Comparison of ENCODE assay signal across 39 cellular contexts in the genomic region with DNA sequence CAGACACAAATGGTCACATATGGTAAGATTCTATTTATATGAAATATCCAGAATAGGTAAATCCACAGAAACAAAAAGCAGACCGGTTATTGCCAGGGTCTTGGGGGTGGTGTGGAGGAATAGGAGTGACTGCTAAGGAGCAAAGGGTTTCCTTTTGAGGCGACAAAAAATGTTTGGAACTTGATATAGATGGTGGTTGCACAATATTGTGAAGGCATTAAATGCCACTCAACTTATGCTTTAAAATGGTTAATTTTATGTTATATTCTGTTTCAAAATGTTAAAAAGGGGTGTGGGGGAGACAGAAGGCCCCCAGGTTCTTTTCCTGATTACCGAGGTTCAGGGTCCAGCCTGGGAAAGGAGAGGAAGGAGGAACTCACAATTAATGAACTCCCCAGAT.
"Had no signal": no experiment of that assay in that cellular context is flagged by ENCODE, and none has a peak within 500 bp of the region (broad histone marks: within the 10 kb centered on the region; RNA-seq: fewer than 3 reads in every experiment).

No MANE protein-coding gene starts in this region.

- H3K27me3 ChIP-seq: adrenal gland, ascending aorta, breast epithelium had no signal

- H3K27me3 Mint-ChIP-seq: activated naive CD4-positive, alpha-beta T cell treated with anti-CD3 and anti-CD28 coated beads, Interleukin-2, amount 50 U/mL, for 24 hours; activated naive CD8-positive, alpha-beta T cell; activated T-cell treated with anti-CD3 and anti-CD28 coated beads, Interleukin-2, amount 50 U/mL, for 24 hours had no signal

- H3K4me1 ChIP-seq: ascending aorta had no signal

- DNase-seq: activated effector memory CD4-positive, alpha-beta T cell treated with anti-CD3 and anti-CD28 coated beads, Interleukin-2, amount 50 U/mL, for 16 hours; activated effector memory CD4-positive, alpha-beta T cell treated with Interleukin-2 at 50 U/mL for 16 hours; activated gamma-delta T cell; activated gamma-delta T cell treated with Interleukin-2 at 50 U/mL for 16 hours; activated naive CD4-positive, alpha-beta T cell; activated naive CD4-positive, alpha-beta T cell treated with anti-CD3 and anti-CD28 coated beads for 36 hours; activated naive CD4-positive, alpha-beta T cell treated with anti-CD3 and anti-CD28 coated beads, Interleukin-2, amount 10 ng/mL, durations not matched to agents 7 days and 5 days; activated naive CD4-positive, alpha-beta T cell treated with anti-CD3 and anti-CD28 coated beads, Interleukin-2, amount 50 U/mL, for 16 hours; activated naive CD4-positive, alpha-beta T cell treated with Interleukin-2 at 50 U/mL for 16 hours; activated naive CD8-positive, alpha-beta T cell treated with anti-CD3 and anti-CD28 coated beads for 36 hours; activated naive CD8-positive, alpha-beta T cell treated with anti-CD3 and anti-CD28 coated beads, Interleukin-2, amount 10 ng/mL, durations not matched to agents 7 days and 5 days; activated naive CD8-positive, alpha-beta T cell treated with anti-CD3 and anti-CD28 coated beads, Interleukin-2, amount 50 U/mL, for 24 hours; activated T-cell treated with anti-CD3 and anti-CD28 coated beads, Interleukin-2, amount 50 U/mL, for 24 hours; activated T-cell treated with anti-CD3 and anti-CD28 coated beads, Interleukin-2, amount 50 U/mL, for 4 hours; activated T-cell treated with anti-CD3 and anti-CD28 coated beads, Interleukin-2, amount 50 U/mL, for 48 hours; activated T-cell treated with anti-CD3 and anti-CD28 coated beads, Interleukin-2, amount 50 U/mL, for 72 hours; adrenal gland; amniotic stem cell; amygdala; anterior cingulate cortex; aorta; brain microvascular endothelial cell; caudate nucleus; central memory CD4-positive, alpha-beta T cell; cerebellar nuclear complex had no signal

- H3K4me3 Mint-ChIP-seq: activated naive CD4-positive, alpha-beta T cell treated with anti-CD3 and anti-CD28 coated beads for 36 hours; activated naive CD4-positive, alpha-beta T cell treated with anti-CD3 and anti-CD28 coated beads, Interleukin-2, amount 10 ng/mL, durations not matched to agents 7 days and 5 days; activated naive CD4-positive, alpha-beta T cell treated with anti-CD3 and anti-CD28 coated beads, Interleukin-2, amount 50 U/mL, for 24 hours; activated naive CD8-positive, alpha-beta T cell; activated naive CD8-positive, alpha-beta T cell treated with anti-CD3 and anti-CD28 coated beads for 36 hours; activated naive CD8-positive, alpha-beta T cell treated with anti-CD3 and anti-CD28 coated beads, Interleukin-2, amount 10 ng/mL, durations not matched to agents 7 days and 5 days; activated naive CD8-positive, alpha-beta T cell treated with anti-CD3 and anti-CD28 coated beads, Interleukin-2, amount 50 U/mL, for 24 hours; activated T-cell treated with anti-CD3 and anti-CD28 coated beads, Interleukin-2, amount 50 U/mL, for 24 hours; activated T-cell treated with anti-CD3 and anti-CD28 coated beads, Interleukin-2, amount 50 U/mL, for 4 hours; activated T-cell treated with anti-CD3 and anti-CD28 coated beads, Interleukin-2, amount 50 U/mL, for 72 hours; activated T-helper 1 cell treated with anti-CD3 and anti-CD28 coated beads, Interleukin-12 subunit alpha, Interleukin-12 subunit beta, Interleukin-2, Interleukin-4 antibody, amounts not matched to agents 30 ng/mL and 10 ng/mL and 1 ng/mL, durations not matched to agents 14 hours and 24 hours and 36 hours; activated T-helper 17 cell treated with anti-CD3 and anti-CD28 coated beads, Interleukin-2, amount 50 U/mL, for 72 hours; brain; central memory CD8-positive, alpha-beta T cell had no signal

- H3K27ac ChIP-seq: adrenal gland, ascending aorta, brain microvascular endothelial cell, breast epithelium, cardiac muscle cell had no signal

- H3K4me3 ChIP-seq: adrenal gland, ascending aorta, breast epithelium, cardiac muscle cell had no signal

- H3K9me3 ChIP-seq: adrenal gland, ascending aorta, breast epithelium had no signal

- ATAC-seq: activated naive CD4-positive, alpha-beta T cell treated with anti-CD3 and anti-CD28 coated beads, Interleukin-2, amount 50 U/mL, for 72 hours; activated naive CD8-positive, alpha-beta T cell treated with anti-CD3 and anti-CD28 coated beads, Interleukin-2, amount 50 U/mL, for 24 hours; activated T-cell treated with anti-CD3 and anti-CD28 coated beads, Interleukin-2, amount 50 U/mL, for 4 hours; activated T-cell treated with anti-CD3 and anti-CD28 coated beads, Interleukin-2, amount 50 U/mL, for 72 hours; activated T-helper 17 cell treated with anti-CD3 and anti-CD28 coated beads, Interleukin-2, amount 50 U/mL, for 72 hours had no signal

- H3K9me3 Mint-ChIP-seq: activated naive CD4-positive, alpha-beta T cell treated with anti-CD3 and anti-CD28 coated beads for 36 hours; activated naive CD4-positive, alpha-beta T cell treated with anti-CD3 and anti-CD28 coated beads, Interleukin-2, amount 10 ng/mL, durations not matched to agents 7 days and 5 days; activated naive CD4-positive, alpha-beta T cell treated with anti-CD3 and anti-CD28 coated beads, Interleukin-2, amount 50 U/mL, for 24 hours; activated naive CD4-positive, alpha-beta T cell treated with anti-CD3 and anti-CD28 coated beads, Interleukin-2, amount 50 U/mL, for 72 hours; activated naive CD8-positive, alpha-beta T cell treated with anti-CD3 and anti-CD28 coated beads for 36 hours; activated naive CD8-positive, alpha-beta T cell treated with anti-CD3 and anti-CD28 coated beads, Interleukin-2, amount 10 ng/mL, durations not matched to agents 7 days and 5 days; activated naive CD8-positive, alpha-beta T cell treated with anti-CD3 and anti-CD28 coated beads, Interleukin-2, amount 50 U/mL, for 24 hours; activated T-cell treated with anti-CD3 and anti-CD28 coated beads, Interleukin-2, amount 50 U/mL, for 24 hours; activated T-cell treated with anti-CD3 and anti-CD28 coated beads, Interleukin-2, amount 50 U/mL, for 4 hours; activated T-cell treated with anti-CD3 and anti-CD28 coated beads, Interleukin-2, amount 50 U/mL, for 72 hours; activated T-helper 1 cell treated with anti-CD3 and anti-CD28 coated beads, Interleukin-12 subunit alpha, Interleukin-12 subunit beta, Interleukin-2, Interleukin-4 antibody, amounts not matched to agents 30 ng/mL and 10 ng/mL and 1 ng/mL, durations not matched to agents 14 hours and 24 hours and 36 hours; activated T-helper 17 cell treated with anti-CD3 and anti-CD28 coated beads, Interleukin-2, amount 50 U/mL, for 72 hours; activated T-helper 2 cell treated with anti-CD3 and anti-CD28 coated beads, Interferon-gamma antibody, Interleukin-2, Interleukin-4, amounts not matched to agents 10 μg/mL and 5 μg/mL and 100 μg/mL, durations not matched to agents 14 hours and 24 hours and 36 hours; central memory CD8-positive, alpha-beta T cell had no signal

- H3K27ac Mint-ChIP-seq: activated naive CD4-positive, alpha-beta T cell treated with anti-CD3 and anti-CD28 coated beads for 36 hours; activated naive CD4-positive, alpha-beta T cell treated with anti-CD3 and anti-CD28 coated beads, Interleukin-2, amount 10 ng/mL, durations not matched to agents 7 days and 5 days; activated naive CD4-positive, alpha-beta T cell treated with anti-CD3 and anti-CD28 coated beads, Interleukin-2, amount 50 U/mL, for 24 hours; activated naive CD8-positive, alpha-beta T cell; activated naive CD8-positive, alpha-beta T cell treated with anti-CD3 and anti-CD28 coated beads for 36 hours; activated naive CD8-positive, alpha-beta T cell treated with anti-CD3 and anti-CD28 coated beads, Interleukin-2, amount 10 ng/mL, durations not matched to agents 7 days and 5 days; activated naive CD8-positive, alpha-beta T cell treated with anti-CD3 and anti-CD28 coated beads, Interleukin-2, amount 50 U/mL, for 24 hours; activated T-cell treated with anti-CD3 and anti-CD28 coated beads, Interleukin-2, amount 50 U/mL, for 24 hours; activated T-cell treated with anti-CD3 and anti-CD28 coated beads, Interleukin-2, amount 50 U/mL, for 72 hours; activated T-helper 1 cell treated with anti-CD3 and anti-CD28 coated beads, Interleukin-12 subunit alpha, Interleukin-12 subunit beta, Interleukin-2, Interleukin-4 antibody, amounts not matched to agents 30 ng/mL and 10 ng/mL and 1 ng/mL, durations not matched to agents 14 hours and 24 hours and 36 hours; activated T-helper 17 cell treated with anti-CD3 and anti-CD28 coated beads, Interleukin-2, amount 50 U/mL, for 72 hours; activated T-helper 2 cell treated with anti-CD3 and anti-CD28 coated beads, Interferon-gamma antibody, Interleukin-2, Interleukin-4, amounts not matched to agents 10 μg/mL and 5 μg/mL and 100 μg/mL, durations not matched to agents 14 hours and 24 hours and 36 hours; brain had no signal

- H3K36me3 ChIP-seq: adrenal gland, ascending aorta, brain microvascular endothelial cell, breast epithelium, cardiac muscle cell had no signal

- FAIRE-seq: astrocyte, bronchial epithelial cell, colon had no signal
